In the genomic region with DNA sequence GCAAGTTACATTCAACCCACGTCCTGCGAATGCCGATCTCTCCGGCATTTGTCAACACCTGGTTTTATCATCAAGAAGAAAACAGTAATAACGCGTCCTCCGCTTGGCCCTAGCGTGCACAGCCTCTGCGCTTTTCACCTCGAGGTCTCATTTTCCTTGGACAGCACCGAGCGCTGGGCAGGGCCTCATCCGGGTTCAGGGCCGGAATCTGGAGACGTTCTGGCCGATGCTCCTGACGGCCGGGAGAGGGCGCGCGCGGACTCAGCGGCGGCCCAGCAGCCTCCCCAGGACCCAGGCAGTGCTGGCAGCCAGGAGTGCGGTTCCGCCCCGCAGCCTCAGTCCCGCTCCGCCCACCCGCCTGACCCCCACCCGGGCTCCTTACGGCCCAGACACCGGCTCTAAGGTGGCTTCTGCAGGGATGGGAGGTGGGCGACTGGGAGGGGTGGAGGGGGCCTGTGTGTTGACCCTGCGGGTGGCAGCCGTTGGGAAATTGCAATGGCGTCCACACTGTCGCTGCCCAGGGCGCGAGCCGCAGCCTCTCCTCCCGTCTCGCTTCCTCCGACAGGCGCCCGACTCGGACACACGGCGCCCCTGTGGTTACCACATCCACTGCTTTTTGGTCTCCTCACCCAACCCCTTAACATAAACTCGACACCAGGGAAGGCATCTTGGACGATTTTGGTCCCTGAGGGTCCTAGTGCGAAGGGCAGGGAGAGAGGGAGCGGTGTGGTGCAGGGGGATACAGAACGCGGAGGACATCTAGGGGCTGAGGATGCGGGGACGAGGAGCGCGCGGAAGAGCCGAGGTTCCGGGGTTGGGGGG, we compare ENCODE assay signal across 8 cellular contexts.
A peak's percentile ranks its signal among the peaks of the same experiment; 100 is the strongest.
DNase-seq lines count a peak whose midpoint lies in the region; ATAC-seq and TF ChIP-seq lines count a peak whose summit lies in the region.

No MANE protein-coding gene starts in this region.

- ATAC-seq in GM18909 (IDR thresholded peaks at IDR 0.05; ENCODE audit: poor library complexity, unreplicated experiment) (peak; percentile 44), HG03442 (IDR thresholded peaks at IDR 0.05; ENCODE audit: unreplicated experiment) (peak; percentile 42)

- DNase-seq in AG09319 (ENCODE audit: extremely low read depth, low read depth) (peak; percentile 60), NCI-H82 treated with DMSO at 0.1 percent for 48 hours (lab: John Stamatoyannopoulos, UW; ENCODE audit: unreplicated experiment) (peak; percentile 73), medulla oblongata (ENCODE audit: extremely low spot score) (peak; percentile 91)
- peak; percentile 22 to 59 for DNase-seq in activated CD8-positive, alpha-beta memory T cell treated with anti-CD3 and anti-CD28 coated beads for 1 hour (ENCODE audit: extremely low read depth in 1 of 2, low read depth in 1 of 2)
- peak; percentile 67 for DNase-seq in effector CD4-positive, alpha-beta T cell
- DNase-seq in stimulated activated CD4-positive, alpha-beta T cell treated with anti-CD3 and anti-CD28 coated beads, TNF-alpha, amount 100 ng/mL, for 48 hours (ENCODE audit: low read depth in 3 of 3) = peak; percentile 60 to 71 (median 63)

- peak; percentile 85 for TF ChIP-seq CTCF in AG09319 (IDR thresholded peaks at IDR 0.05; ENCODE audit: low read depth, low read length)

Comparison
In these comparisons a context has a peak if more than half of its experiments do, and no peak if none do; other contexts are left out.
1. Peak in every context shown above with its lines: DNase-seq and ATAC-seq.
2. DNase-seq: peak in every context shown above with its lines; median percentile 91 in medulla oblongata; 73 in NCI-H82 treated with DMSO at 0.1 percent for 48 hours; 67 in effector CD4-positive, alpha-beta T cell; 63 in stimulated activated CD4-positive, alpha-beta T cell treated with anti-CD3 and anti-CD28 coated beads, TNF-alpha, amount 100 ng/mL, for 48 hours; 60 in AG09319; 40 in activated CD8-positive, alpha-beta memory T cell treated with anti-CD3 and anti-CD28 coated beads for 1 hour.